8 cellular contexts compared by ENCODE assay signal in genomic region chr1:39026947-39027507, GRCh38. TPM values are rescaled to one million over a fixed set of nuclear protein-coding genes. Genes with fewer than 3 reads are reported as not detected.
A peak's percentile ranks its signal among the peaks of the same experiment; 100 is the strongest.
DNase-seq lines count a peak whose midpoint lies in the region; ATAC-seq and TF ChIP-seq lines count a peak whose summit lies in the region.

No MANE protein-coding gene starts in this region.

- H2AFZ ChIP-seq in PC-3 (ENCODE audit: low read length): peak overlapping the region; percentile 94

- peak overlapping the region; percentile 93 for H3K9ac ChIP-seq in PC-3 (ENCODE audit: low read length)

- no peaks in the 10 kb centered on the region for H3F3A ChIP-seq in PC-3 (ENCODE audit: low read length, unreplicated experiment)

- peaks cover 13% of the 10 kb centered on the region for H4K20me1 ChIP-seq in PC-3 (ENCODE audit: low read length)

- no TSS peak for BruUV-seq in Caco-2 (replicated peaks; lab: Mats Ljungman, UMichigan)
- no TSS peak for BruUV-seq in PC-3 (replicated peaks; lab: Mats Ljungman, UMichigan)

- TF ChIP-seq CTCF in Caco-2 (IDR thresholded peaks at IDR 0.05; ENCODE audit: insufficient read depth in 1 of 2, low read depth in 1 of 2, low read length in 1 of 2, severe bottlenecking in 1 of 2, unreplicated experiment in 1 of 2) (no peak), PC-3 (conservative IDR thresholded peaks at IDR 0.05; ENCODE audit: low read depth, low read length) (no peak), osteocyte (IDR thresholded peaks at IDR 0.05) (no peak)

- peaks cover 10% of the 10 kb centered on the region for H3K4me1 ChIP-seq in Caco-2
- H3K4me1 ChIP-seq in PC-3 (ENCODE audit: insufficient read depth, low read length): 0 out of 2 replicates have a peak, but pooled peaks cover 9% of the 10 kb centered on the region

- intact Hi-C loops in Caco-2 (cut with micrococcal nuclease; ENCODE audit: unreplicated experiment): loop anchor here (2.0 to 5.0 kb wide), 3 partner anchors 36 to 185 kb away; partner anchors contain the start of gene AKIRIN1
- intact Hi-C loops in PC-3 (cut with micrococcal nuclease): loop anchor here (1.0 to 5.0 kb wide), 2 partner anchors 35 to 154 kb away; partner anchors contain the start of genes AKIRIN1 and MYCBP

- H3K9me3 Mint-ChIP-seq in Caco-2 (ENCODE audit: unreplicated experiment) (no peaks in the 10 kb centered on the region), osteocyte (ENCODE audit: unreplicated experiment) (no peaks in the 10 kb centered on the region)

- H3K4me3 Mint-ChIP-seq in Caco-2 (ENCODE audit: unreplicated experiment) (peak overlapping the region; percentile 95), osteocyte (ENCODE audit: unreplicated experiment) (peak overlapping the region; percentile 92)

- H3K9me2 ChIP-seq in PC-3 (replicated peaks; ENCODE audit: low read length): no peaks in the 10 kb centered on the region

- H3K27ac Mint-ChIP-seq in Caco-2 (ENCODE audit: unreplicated experiment): peak overlapping the region; percentile 100
- peak overlapping the region; percentile 97 for H3K27ac Mint-ChIP-seq in osteocyte (ENCODE audit: unreplicated experiment)

- peak overlapping the region; percentile 84 for H3K4me2 ChIP-seq in PC-3 (ENCODE audit: low read length)

- H3K27me3 Mint-ChIP-seq in Caco-2 (ENCODE audit: insufficient read depth, unreplicated experiment): no peaks in the 10 kb centered on the region
- H3K27me3 Mint-ChIP-seq in osteocyte (ENCODE audit: unreplicated experiment): no peaks in the 10 kb centered on the region

- DNase-seq in Caco-2 (peak in 1 of 2 experiments; percentile 4), PC-3 (no peak), epithelial cell of prostate (ENCODE audit: low read depth, low spot score) (no peak), osteocyte (ENCODE audit: extremely low spot score, unreplicated experiment) (no peak), nucleus accumbens (lab: John Stamatoyannopoulos, UW) (no peak), DMS79 treated with DMSO at 0.1 percent for 48 hours (lab: John Stamatoyannopoulos, UW) (no peak), NCI-H1694 treated with DMSO at 0.1 percent for 48 hours (lab: John Stamatoyannopoulos, UW) (no peak)

- H3K4me1 Mint-ChIP-seq in Caco-2 (ENCODE audit: low read depth, unreplicated experiment) (peaks cover 6% of the 10 kb centered on the region), osteocyte (ENCODE audit: unreplicated experiment) (peaks cover 20% of the 10 kb centered on the region)

- CTCF ChIA-PET in Caco-2 (lab: Charles Lee) (interaction anchor here (1.0 to 1.8 kb wide), 4 partner anchors 10 to 108 kb away, joined by 3 to 10 read pairs (median 4); no protein-coding TSS in a partner anchor), PC-3 (lab: Charles Lee) (no interaction called here)

- no peaks in the 10 kb centered on the region for H3K9me3 ChIP-seq in Caco-2
- no peaks in the 10 kb centered on the region for H3K9me3 ChIP-seq in PC-3 (ENCODE audit: low read length)

- H3K36me3 Mint-ChIP-seq in Caco-2 (ENCODE audit: insufficient read depth, unreplicated experiment) (peaks cover 57% of the 10 kb centered on the region), osteocyte (ENCODE audit: unreplicated experiment) (peaks cover 15% of the 10 kb centered on the region)

- POLR2A ChIA-PET in Caco-2 (lab: Charles Lee): interaction anchor here (0.5 kb wide), 1 partner anchor 1369 kb away, joined by 3 read pairs; no protein-coding TSS in a partner anchor
- POLR2A ChIA-PET in PC-3 (lab: Charles Lee; ENCODE audit: unreplicated experiment): interaction anchor here (0.6 to 0.8 kb wide), 2 partner anchors 32 to 168 kb away, joined by 3 to 4 read pairs; no protein-coding TSS in a partner anchor

- H3K27ac ChIP-seq in PC-3 (ENCODE audit: low read length) (peak overlapping the region; percentile 81), epithelial cell of prostate (peak overlapping the region; percentile 85)

- ATAC-seq in PC-3: peak; percentile 5; the same call in 1 of the 2 replicates
- ATAC-seq in GM19324 (IDR thresholded peaks at IDR 0.05; ENCODE audit: low FRiP score, unreplicated experiment): no peak

- H3K79me2 ChIP-seq in PC-3 (ENCODE audit: low read length): peaks cover 44% of the 10 kb centered on the region

- no peaks in the 10 kb centered on the region for H3K27me3 ChIP-seq in Caco-2 (replicated peaks; ENCODE audit: control insufficient read depth, insufficient read depth, low read length)
- H3K27me3 ChIP-seq in PC-3 (ENCODE audit: low read length): no peaks in the 10 kb centered on the region

- H3K36me3 ChIP-seq in Caco-2 (ENCODE audit: control insufficient read depth, insufficient read depth, low read length) (peaks cover 1% of the 10 kb centered on the region; the same call in 1 of the 2 replicates), PC-3 (ENCODE audit: low read depth, low read length) (peaks cover 22% of the 10 kb centered on the region)

- peak overlapping the region; percentile 82 for H3K4me3 ChIP-seq in Caco-2 (ENCODE audit: low read depth, low read length)
- peak overlapping the region; percentile 94 for H3K4me3 ChIP-seq in PC-3 (ENCODE audit: low read length)

RNA-seq across cellular contexts. Expression of gene NDUFS5, which starts 0.9 kb away (rescaled TPM):
- 176 and 192 TPM in 2 replicates for total RNA-seq in Caco-2 (2022)
- total RNA-seq in PC-3 (2014; rRNA removed): 760 and 864 TPM in 2 replicates
- total RNA-seq in osteocyte: 146 and 157 TPM in 2 replicates

RNA-seq across cellular contexts. Expression of gene AKIRIN1, which starts 36.0 kb away (rescaled TPM):
- total RNA-seq in Caco-2 (2022) (59.4 and 68.4 TPM in 2 replicates), PC-3 (2014; rRNA removed) (58.6 and 77.3 TPM in 2 replicates), osteocyte (42.5 and 42.7 TPM in 2 replicates)
